Comparison of ENCODE assay signal across 13 cellular contexts in the genomic region with DNA sequence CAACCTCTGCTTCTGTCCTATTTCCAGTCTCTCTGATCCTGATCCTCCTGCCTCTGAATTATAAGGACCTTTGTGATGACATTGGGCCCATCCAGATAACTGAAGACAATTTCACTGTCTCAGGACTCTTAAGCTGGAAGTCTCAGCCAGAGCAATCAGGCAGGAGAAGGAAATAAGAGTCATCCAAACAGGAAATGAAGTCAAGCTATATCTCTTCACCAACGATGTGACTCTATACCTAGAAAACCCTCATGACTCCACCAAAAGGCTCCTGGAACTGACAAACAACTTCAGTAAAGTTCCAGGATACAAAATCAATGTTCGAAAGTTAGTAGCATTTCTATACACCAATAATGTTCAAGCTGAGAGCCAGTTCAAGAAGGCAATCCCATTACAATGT. TPM values are rescaled to one million over a fixed set of nuclear protein-coding genes. Genes with fewer than 3 reads are reported as not detected.
DNase-seq lines count a peak whose midpoint lies in the region; ATAC-seq and TF ChIP-seq lines count a peak whose summit lies in the region.
"Had no signal": no experiment of that assay in that cellular context is flagged by ENCODE, and none has a peak within 500 bp of the region (broad histone marks: within the 10 kb centered on the region; RNA-seq: fewer than 3 reads in every experiment).

No MANE protein-coding gene starts in this region.

- H3K27ac Mint-ChIP-seq in activated CD4-positive, alpha-beta T cell treated with anti-CD3 and anti-CD28 coated beads, Interleukin-2, amount 10 ng/mL, durations not matched to agents 24 days and 14 days, result no peak overlapping the region
- H3K27ac Mint-ChIP-seq: CD4-positive, CD25-positive, alpha-beta regulatory T cell; HFFc6 had no signal

- no peak overlapping the region for H3K9ac ChIP-seq in IMR-90 (ENCODE audit: low read depth, low read length)

- no peak overlapping the region for H2BK120ac ChIP-seq in IMR-90 (ENCODE audit: low read depth, low read length)

- H3K27me3 ChIP-seq in IMR-90 (ENCODE audit: control insufficient read depth, insufficient read depth, low read length), result peaks cover 19% of the 10 kb centered on the region

- no peak overlapping the region for H3K27ac ChIP-seq in IMR-90 (ENCODE audit: insufficient read depth, low read length)

- H3K4me1 Mint-ChIP-seq in activated CD4-positive, alpha-beta T cell treated with anti-CD3 and anti-CD28 coated beads, Interleukin-2, amount 10 ng/mL, durations not matched to agents 24 days and 14 days, result no peaks in the 10 kb centered on the region
- H3K4me1 Mint-ChIP-seq: CD4-positive, CD25-positive, alpha-beta regulatory T cell had no signal

- BruUV-seq in IMR-90 (replicated peaks; lab: Mats Ljungman, UMichigan), result no TSS peak

- no peak overlapping the region for H2BK5ac ChIP-seq in IMR-90 (ENCODE audit: low read depth, low read length, poor library complexity, severe bottlenecking)

- no peaks in the 10 kb centered on the region for H3K9me1 ChIP-seq in IMR-90 (ENCODE audit: insufficient read depth, low read length)

- no peak overlapping the region for H3K56ac ChIP-seq in IMR-90 (ENCODE audit: extremely low read depth, insufficient read depth, low read length)

- H3K36me3 ChIP-seq in IMR-90 (ENCODE audit: control insufficient read depth, insufficient read depth, low read length), result no peaks in the 10 kb centered on the region
- H3K36me3 ChIP-seq: HAP-1 had no signal

- H2AK9ac ChIP-seq in IMR-90 (replicated peaks; ENCODE audit: low read depth, low read length, poor library complexity), result no peak overlapping the region

- no peak overlapping the region for H3K14ac ChIP-seq in IMR-90 (replicated peaks; ENCODE audit: low read depth, low read length)

- no peak overlapping the region for H2AK5ac ChIP-seq in IMR-90 (ENCODE audit: low read depth, low read length)

- H3K4me2 ChIP-seq in IMR-90 (ENCODE audit: low read depth, low read length), result no peak overlapping the region

- no peak overlapping the region for H2BK15ac ChIP-seq in IMR-90 (ENCODE audit: low read depth, low read length)

- H4K5ac ChIP-seq in IMR-90 (ENCODE audit: low read depth, low read length), result no peak overlapping the region

- TF ChIP-seq RAD21 in IMR-90 (IDR thresholded peaks at IDR 0.05; ENCODE audit: low read length), result no peak

- no peak overlapping the region for H2BK20ac ChIP-seq in IMR-90 (ENCODE audit: low read depth, low read length)

- no peaks in the 10 kb centered on the region for H3K27me3 Mint-ChIP-seq in activated CD4-positive, alpha-beta T cell treated with anti-CD3 and anti-CD28 coated beads, Interleukin-2, amount 10 ng/mL, durations not matched to agents 24 days and 14 days

- H3K36me3 Mint-ChIP-seq in activated CD4-positive, alpha-beta T cell treated with anti-CD3 and anti-CD28 coated beads, Interleukin-2, amount 10 ng/mL, durations not matched to agents 24 days and 14 days (ENCODE audit: low read depth), result no peaks in the 10 kb centered on the region
- H3K36me3 Mint-ChIP-seq: CD4-positive, CD25-positive, alpha-beta regulatory T cell had no signal

- intact Hi-C loops in IMR-90 (cut with micrococcal nuclease), result no loop called here
- intact Hi-C loops in activated CD4-positive, alpha-beta T cell treated with anti-CD3 and anti-CD28 coated beads, Interleukin-2, amount 10 ng/mL, durations not matched to agents 24 days and 14 days (cut with micrococcal nuclease), result no loop called here

- no peak overlapping the region for H2AFZ ChIP-seq in IMR-90 (replicated peaks; ENCODE audit: low read length, poor library complexity)

- H3K9me3 Mint-ChIP-seq in activated CD4-positive, alpha-beta T cell treated with anti-CD3 and anti-CD28 coated beads, Interleukin-2, amount 10 ng/mL, durations not matched to agents 24 days and 14 days, result peaks cover 9% of the 10 kb centered on the region

- H3K4me3 ChIP-seq in IMR-90 (ENCODE audit: insufficient read depth, low read depth, low read length) (no peak overlapping the region), fibroblast of mammary gland (ENCODE audit: control insufficient read depth, low read depth, low read length) (no peak overlapping the region)
- H3K4me3 ChIP-seq: HAP-1 had no signal

- H4K91ac ChIP-seq in IMR-90 (ENCODE audit: insufficient read depth, low read depth, low read length), result no peak overlapping the region

- no peak overlapping the region for H4K8ac ChIP-seq in IMR-90 (ENCODE audit: low read depth in 2 of 2, low read length in 2 of 2)

- POLR2A ChIA-PET in IMR-90 (lab: Charles Lee; ENCODE audit: unreplicated experiment), result no interaction called here

- TF ChIP-seq CTCF in IMR-90 (conservative IDR thresholded peaks at IDR 0.05; ENCODE audit: low read depth, low read length), result no peak
- TF ChIP-seq CTCF in fibroblast of mammary gland (conservative IDR thresholded peaks at IDR 0.05; ENCODE audit: control insufficient read depth, insufficient read depth, low read depth, low read length), result no peak

- peak; percentile 21 for DNase-seq in EL
- peak; percentile 4 for DNase-seq in IMR-90
- DNase-seq in fibroblast of mammary gland (ENCODE audit: low read depth), result peak; percentile 27
- no peak for DNase-seq in NCI-H146 treated with DMSO at 0.1 percent for 48 hours (lab: John Stamatoyannopoulos, UW; ENCODE audit: unreplicated experiment)
- no peak for DNase-seq in activated CD4-positive, alpha-beta T cell treated with anti-CD3 and anti-CD28 coated beads, Interleukin-2, amount 10 ng/mL, durations not matched to agents 24 days and 14 days
- DNase-seq: CD4-positive, CD25-positive, alpha-beta regulatory T cell; DMS53; GOT3; HFFc6; KBM-7 had no signal

- H3K18ac ChIP-seq in IMR-90 (ENCODE audit: low read depth, low read length), result no peak overlapping the region

- no peak for TF ChIP-seq POLR2A in IMR-90 (IDR thresholded peaks at IDR 0.05; ENCODE audit: low read depth, low read length)

- H4K20me1 ChIP-seq in IMR-90 (ENCODE audit: insufficient read depth, low read length), result no peaks in the 10 kb centered on the region

- in situ Hi-C loops in IMR-90 (cut with MboI; ENCODE audit: low sequenced_read_pairs), result no loop called here

- no peaks in the 10 kb centered on the region for H3K79me1 ChIP-seq in IMR-90 (ENCODE audit: low read depth in 1 of 2, low read length in 2 of 2)

- peaks cover 2% of the 10 kb centered on the region for H3K9me3 ChIP-seq in IMR-90 (ENCODE audit: control insufficient read depth, insufficient read depth, low read length)
- H3K9me3 ChIP-seq: HAP-1 had no signal

- H3K23ac ChIP-seq in IMR-90 (ENCODE audit: low read depth, low read length), result no peak overlapping the region

- H3K4ac ChIP-seq in IMR-90 (ENCODE audit: low read depth, low read length), result no peak overlapping the region

- H3K4me3 Mint-ChIP-seq in activated CD4-positive, alpha-beta T cell treated with anti-CD3 and anti-CD28 coated beads, Interleukin-2, amount 10 ng/mL, durations not matched to agents 24 days and 14 days, result no peak overlapping the region
- H3K4me3 Mint-ChIP-seq: CD4-positive, CD25-positive, alpha-beta regulatory T cell; HFFc6 had no signal

- dilution Hi-C loops in IMR-90 (cut with HindIII; ENCODE audit: low sequenced_read_pairs, unreplicated experiment), result no loop called here

- no peak for ATAC-seq in IMR-90 (ENCODE audit: low read depth)
- no peak for ATAC-seq in GM19397 (IDR thresholded peaks at IDR 0.05; ENCODE audit: unreplicated experiment)

- no CpG with 5 or more reads among the region's 2 CpGs for WGBS in IMR-90 (ENCODE audit: extremely low coverage in 2 of 2, insufficient read length in 1 of 2), 2 experiments

- H3K4me1 ChIP-seq in IMR-90 (ENCODE audit: control insufficient read depth, insufficient read depth, low read length), result no peaks in the 10 kb centered on the region
- H3K4me1 ChIP-seq: HAP-1 had no signal

- CTCF ChIA-PET in IMR-90 (lab: Yijun Ruan, JAX), result interaction anchor here (0.7 kb wide), 1 partner anchor 13 kb away, joined by 3 read pairs; no protein-coding TSS in a partner anchor

TF ChIP-seq in IMR-90, 13 proteins besides CTCF, POLR2A, EP300 and RAD21:
- no peak for TF ChIP-seq NFE2L2 (IDR thresholded peaks at IDR 0.05; ENCODE audit: low read depth, low read length)

RNA-seq across cellular contexts. Expression of a gene that starts 29.3 kb away (rescaled TPM):
- 9.3 and 14.7 TPM in 2 replicates for total RNA-seq in IMR-90 (2012; rRNA removed)
- polyA plus RNA-seq in IMR-90 (2012; rRNA removed), result 33.6 and 40.0 TPM in 2 replicates
- polyA plus RNA-seq in IMR-90 (2012; cell fraction: cytosol; rRNA removed), result 27.9 and 76.1 TPM in 2 replicates
- polyA plus RNA-seq in IMR-90 (2012; cell fraction: nucleus; rRNA removed; ENCODE audit: low replicate concordance), result 18.9 and 35.7 TPM in 2 replicates
- not detected in 2 replicates for total RNA-seq in activated CD4-positive, alpha-beta T cell treated with anti-CD3 and anti-CD28 coated beads, Interleukin-2, amount 10 ng/mL, durations not matched to agents 24 days and 14 days
- total RNA-seq: A673; CD4-positive, CD25-positive, alpha-beta regulatory T cell had no signal
- polyA plus RNA-seq: CD4-positive, CD25-positive, alpha-beta regulatory T cell had no signal

Comparison
In these comparisons a context has a peak if more than half of its experiments do, and no peak if none do; other contexts are left out.
1. DNase-seq: peak in EL (single experiment), IMR-90 (single experiment) and fibroblast of mammary gland (single experiment); none in NCI-H146 treated with DMSO at 0.1 percent for 48 hours (single experiment) and activated CD4-positive, alpha-beta T cell treated with anti-CD3 and anti-CD28 coated beads, Interleukin-2, amount 10 ng/mL, durations not matched to agents 24 days and 14 days (single experiment).
2. RNA of a gene that starts 29.3 kb away (total RNA-seq): 9.3 to 14.7 TPM in IMR-90; not detected in activated CD4-positive, alpha-beta T cell treated with anti-CD3 and anti-CD28 coated beads, Interleukin-2, amount 10 ng/mL, durations not matched to agents 24 days and 14 days; every median in the first group is over 10 times any median in the second.